Comparison of ENCODE assay signal across 25 cellular contexts in the genomic region with DNA sequence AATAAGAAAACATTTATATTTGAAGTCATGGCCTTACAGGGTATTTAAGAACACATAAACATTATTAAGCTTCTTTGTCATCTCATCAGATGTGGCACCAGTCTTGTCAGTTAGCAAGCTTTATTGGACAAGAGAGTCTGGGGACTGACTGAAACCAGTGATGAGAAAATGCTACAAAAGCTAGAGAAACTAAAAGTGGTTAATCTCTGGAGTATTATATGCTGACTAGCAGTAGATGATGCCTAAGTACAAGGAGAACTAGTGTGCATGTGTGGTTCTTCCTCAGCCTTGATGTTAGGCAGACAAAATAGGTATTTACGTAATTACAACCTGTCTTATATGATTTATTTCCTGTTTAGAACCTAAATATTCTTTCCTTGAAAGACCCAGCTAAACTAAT.
"Had no signal": no experiment of that assay in that cellular context is flagged by ENCODE, and none has a peak within 500 bp of the region (broad histone marks: within the 10 kb centered on the region; RNA-seq: fewer than 3 reads in every experiment).

No MANE protein-coding gene starts in this region.

- H3K9me3 ChIP-seq: left ventricle myocardium inferior, neutrophil, right atrium auricular region, right lobe of liver, suprapubic skin, thoracic aorta, tibial artery, upper lobe of right lung had no signal

- H3K4me2 ChIP-seq: neural progenitor cell, smooth muscle cell had no signal

- H3K36me3 ChIP-seq: neural progenitor cell, neutrophil, right lobe of liver, suprapubic skin, thoracic aorta, upper lobe of right lung had no signal

- FAIRE-seq: urothelium cell line had no signal

- H3K4me3 ChIP-seq: left ventricle myocardium inferior, lung, neural progenitor cell, right atrium auricular region, right lobe of liver, smooth muscle cell, suprapubic skin, thoracic aorta, tibial artery, upper lobe of right lung had no signal

- H3K79me2 ChIP-seq: parathyroid adenoma had no signal

- ATAC-seq: natural killer cell; right lobe of liver; stimulated activated effector memory CD8-positive, alpha-beta T cell treated with anti-CD3 and anti-CD28 coated beads, Interleukin-12 subunit alpha, Interleukin-12 subunit beta, amount 100 ng/mL, for 72 hours; upper lobe of right lung had no signal

- DNase-seq: hypothalamus; islet precursor cell; left ventricle myocardium inferior; mesendoderm; naive B cell; natural killer cell; nephron progenitor cell; occipital lobe; right lobe of liver; stimulated activated CD4-positive, alpha-beta T cell treated with anti-CD3 and anti-CD28 coated beads, Interleukin-1b, Interleukin-23, amount 100 ng/mL, for 48 hours; stimulated activated CD4-positive, alpha-beta T cell treated with anti-CD3 and anti-CD28 coated beads, Interleukin-4, amount 100 ng/mL, for 24 hours; stimulated activated naive CD4-positive, alpha-beta T cell; tibial artery; trophoblast cell; upper lobe of right lung had no signal

- H3K9ac ChIP-seq: neural progenitor cell, parathyroid adenoma had no signal

- H3K27ac ChIP-seq: left ventricle myocardium inferior, neural progenitor cell, neutrophil, parathyroid adenoma, right atrium auricular region, right lobe of liver, suprapubic skin, thoracic aorta, tibial artery, upper lobe of right lung had no signal

- H3K4me1 ChIP-seq: left ventricle myocardium inferior, neural progenitor cell, parathyroid adenoma, right atrium auricular region, right lobe of liver, suprapubic skin, tibial artery, upper lobe of right lung had no signal

- H3K27me3 ChIP-seq: neural progenitor cell, neutrophil, right atrium auricular region, right lobe of liver, suprapubic skin, tibial artery, upper lobe of right lung had no signal

- H2AFZ ChIP-seq: neural progenitor cell, parathyroid adenoma had no signal
